Comparison of ENCODE assay signal across 14 cellular contexts in the genomic region with DNA sequence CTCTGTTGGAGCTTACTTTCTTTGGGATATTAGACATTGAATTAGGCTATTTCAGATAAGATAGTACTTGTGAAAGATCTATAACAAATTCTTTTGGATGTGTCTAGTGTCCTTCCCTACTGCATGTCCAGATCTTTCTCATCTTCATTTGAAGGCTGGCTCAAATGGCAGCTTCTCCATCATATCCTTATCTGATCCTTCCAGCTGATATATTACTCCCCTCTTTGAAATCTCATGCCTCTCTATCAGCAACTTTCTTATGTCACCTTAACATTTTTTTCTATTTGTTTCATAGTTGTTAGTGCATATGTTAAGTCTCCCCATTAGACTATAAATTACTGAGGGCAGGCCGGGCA. TPM values are rescaled to one million over a fixed set of nuclear protein-coding genes. Genes with fewer than 3 reads are reported as not detected.
A peak's percentile ranks its signal among the peaks of the same experiment; 100 is the strongest.
DNase-seq lines count a peak whose midpoint lies in the region; ATAC-seq and TF ChIP-seq lines count a peak whose summit lies in the region.
"Had no signal": no experiment of that assay in that cellular context is flagged by ENCODE, and none has a peak within 500 bp of the region (broad histone marks: within the 10 kb centered on the region; RNA-seq: fewer than 3 reads in every experiment).

No MANE protein-coding gene starts in this region.

- peaks cover 88% of the 10 kb centered on the region for H3K4me1 Mint-ChIP-seq in activated CD4-positive, alpha-beta T cell treated with anti-CD3 and anti-CD28 coated beads for 36 hours
- H3K4me1 Mint-ChIP-seq in endothelial cell (ENCODE audit: unreplicated experiment) (peaks cover 69% of the 10 kb centered on the region), WTC11 (peaks cover 33% of the 10 kb centered on the region)
- H3K4me1 Mint-ChIP-seq in stimulated activated naive CD8-positive, alpha-beta T cell treated with anti-CD3 and anti-CD28 coated beads, Interleukin-15, amount 100 ng/mL, for 72 hours, result peaks cover 91% of the 10 kb centered on the region
- H3K4me1 Mint-ChIP-seq: neural progenitor cell had no signal

- peaks cover 77% of the 10 kb centered on the region for H3K36me3 Mint-ChIP-seq in activated CD4-positive, alpha-beta T cell treated with anti-CD3 and anti-CD28 coated beads for 36 hours (ENCODE audit: low read depth)
- H3K36me3 Mint-ChIP-seq in endothelial cell (ENCODE audit: low read depth, unreplicated experiment) (peaks cover 15% of the 10 kb centered on the region), WTC11 (peaks cover 27% of the 10 kb centered on the region)

- no peak overlapping the region for H3K4me3 Mint-ChIP-seq in activated CD4-positive, alpha-beta T cell treated with anti-CD3 and anti-CD28 coated beads for 36 hours
- H3K4me3 Mint-ChIP-seq in endothelial cell (ENCODE audit: unreplicated experiment) (peak overlapping the region; percentile 1), WTC11 (no peak overlapping the region)
- peak overlapping the region; percentile 66 to 72 for H3K4me3 Mint-ChIP-seq in stimulated activated naive CD8-positive, alpha-beta T cell treated with anti-CD3 and anti-CD28 coated beads, Interleukin-15, amount 100 ng/mL, for 72 hours
- H3K4me3 Mint-ChIP-seq: neural progenitor cell had no signal

- no peaks in the 10 kb centered on the region for H3K27me3 Mint-ChIP-seq in activated CD4-positive, alpha-beta T cell treated with anti-CD3 and anti-CD28 coated beads for 36 hours
- H3K27me3 Mint-ChIP-seq in endothelial cell (ENCODE audit: unreplicated experiment) (peaks cover 3% of the 10 kb centered on the region), WTC11 (ENCODE audit: low read depth) (no peaks in the 10 kb centered on the region)
- no peaks in the 10 kb centered on the region for H3K27me3 Mint-ChIP-seq in stimulated activated naive CD8-positive, alpha-beta T cell treated with anti-CD3 and anti-CD28 coated beads, Interleukin-15, amount 100 ng/mL, for 72 hours

- TF ChIP-seq CTCF in Peyer's patch (IDR thresholded peaks at IDR 0.05), result no peak
- no peak for TF ChIP-seq CTCF in endothelial cell (IDR thresholded peaks at IDR 0.05; ENCODE audit: unreplicated experiment)
- no peak for TF ChIP-seq CTCF in WTC11 (IDR thresholded peaks at IDR 0.05)

- CTCF ChIA-PET in activated CD4-positive, alpha-beta T cell treated with anti-CD3 and anti-CD28 coated beads for 36 hours (lab: Charles Lee), result interaction anchor here (0.6 to 2.1 kb wide), 6 partner anchors 11 to 280 kb away, joined by 3 to 6 read pairs (median 3); no protein-coding TSS in a partner anchor
- CTCF ChIA-PET in WTC11 (lab: Charles Lee), result interaction anchor here (0.6 to 1.8 kb wide), 2 partner anchors 25 to 241 kb away, joined by 3 to 6 read pairs; no protein-coding TSS in a partner anchor

- H3K9me3 ChIP-seq in Peyer's patch, result no peaks in the 10 kb centered on the region

- no peak overlapping the region for H3K4me3 ChIP-seq in Peyer's patch
- H3K4me3 ChIP-seq: neural progenitor cell had no signal

- H3K36me3 ChIP-seq in Peyer's patch, result peaks cover 0 to 36% (median 0%) of the 10 kb centered on the region in 3 donors

- no peak for ATAC-seq in activated CD4-positive, alpha-beta T cell treated with anti-CD3 and anti-CD28 coated beads for 36 hours
- ATAC-seq in stimulated activated naive CD8-positive, alpha-beta T cell treated with anti-CD3 and anti-CD28 coated beads, Interleukin-15, amount 100 ng/mL, for 72 hours, result no peak
- ATAC-seq in WTC11, result no peak

- peaks cover 2% of the 10 kb centered on the region for H3K9me3 Mint-ChIP-seq in activated CD4-positive, alpha-beta T cell treated with anti-CD3 and anti-CD28 coated beads for 36 hours (ENCODE audit: low read depth)
- H3K9me3 Mint-ChIP-seq in endothelial cell (ENCODE audit: unreplicated experiment) (no peaks in the 10 kb centered on the region), WTC11 (no peaks in the 10 kb centered on the region)
- H3K9me3 Mint-ChIP-seq in stimulated activated naive CD8-positive, alpha-beta T cell treated with anti-CD3 and anti-CD28 coated beads, Interleukin-15, amount 100 ng/mL, for 72 hours, result no peaks in the 10 kb centered on the region
- H3K9me3 Mint-ChIP-seq: neural progenitor cell had no signal

- H3K27ac Mint-ChIP-seq in activated CD4-positive, alpha-beta T cell treated with anti-CD3 and anti-CD28 coated beads for 36 hours, result peak overlapping the region; percentile 90
- H3K27ac Mint-ChIP-seq in endothelial cell (ENCODE audit: unreplicated experiment) (peak overlapping the region; percentile 77), WTC11 (no peak overlapping the region)
- H3K27ac Mint-ChIP-seq in stimulated activated naive CD8-positive, alpha-beta T cell treated with anti-CD3 and anti-CD28 coated beads, Interleukin-15, amount 100 ng/mL, for 72 hours, result peak overlapping the region; percentile 81 to 82
- H3K27ac Mint-ChIP-seq: neural progenitor cell had no signal

- no peaks in the 10 kb centered on the region for H3K27me3 ChIP-seq in Peyer's patch
- H3K27me3 ChIP-seq: neural progenitor cell had no signal

- peak overlapping the region; percentile 34 to 76 (median 60) for H3K27ac ChIP-seq in Peyer's patch
- H3K27ac ChIP-seq: neural progenitor cell had no signal

- no peak for TF ChIP-seq POLR2A in Peyer's patch (IDR thresholded peaks at IDR 0.05)

- POLR2A ChIA-PET in activated CD4-positive, alpha-beta T cell treated with anti-CD3 and anti-CD28 coated beads for 36 hours (lab: Charles Lee), result interaction anchor here (0.9 kb wide), 1 partner anchor 12 kb away, joined by 3 read pairs; no protein-coding TSS in a partner anchor
- POLR2A ChIA-PET in WTC11 (lab: Charles Lee), result no interaction called here

- H3K4me1 ChIP-seq in Peyer's patch, result peaks cover 3 to 70% (median 21%) of the 10 kb centered on the region in 4 donors
- H3K4me1 ChIP-seq: neural progenitor cell had no signal

- DNase-seq in activated CD4-positive, alpha-beta T cell treated with anti-CD3 and anti-CD28 coated beads for 36 hours, result no peak
- DNase-seq in activated CD4-positive, alpha-beta T cell treated with anti-CD3 and anti-CD28 coated beads, Interleukin-2, amount 50 U/mL, for 48 hours, result no peak
- no peak for DNase-seq in Peyer's patch
- DNase-seq in endothelial cell (ENCODE audit: low spot score), result no peak
- no peak for DNase-seq in stimulated activated naive CD8-positive, alpha-beta T cell treated with anti-CD3 and anti-CD28 coated beads, Interleukin-15, amount 100 ng/mL, for 72 hours
- DNase-seq in effector CD8-positive, alpha-beta T cell (lab: John Stamatoyannopoulos, UW), result no peak
- DNase-seq in NCI-H1436 treated with DMSO at 0.1 percent for 48 hours (lab: John Stamatoyannopoulos, UW), result no peak
- no peak for DNase-seq in WTC11 (ENCODE audit: low spot score)
- DNase-seq: amygdala; DMS79 treated with DMSO at 0.1 percent for 48 hours; NCI-H2081 treated with DMSO at 0.1 percent for 48 hours; stimulated activated CD4-positive, alpha-beta T cell treated with anti-CD3 and anti-CD28 coated beads, Interleukin-1b, Interleukin-23, amount 100 ng/mL, for 48 hours; substantia nigra had no signal

- intact Hi-C loops in activated CD4-positive, alpha-beta T cell treated with anti-CD3 and anti-CD28 coated beads for 36 hours (cut with DNase I, micrococcal nuclease), result loop anchor here in 1 of 2 experiments (5.0 kb wide), 1 partner anchor 924 kb away; no protein-coding TSS in a partner anchor

TF ChIP-seq in WTC11, 78 proteins besides CTCF, POLR2A, EP300 and RAD21 (continues in another document):
- TF ChIP-seq JAZF1 (CRISPR knock-in tag; IDR thresholded peaks at IDR 0.05) (no peak), ESRRA (CRISPR knock-in tag; IDR thresholded peaks at IDR 0.05; ENCODE audit: borderline replicate concordance) (no peak), ZNF423 (CRISPR knock-in tag; IDR thresholded peaks at IDR 0.05) (no peak), OVOL2 (CRISPR knock-in tag; IDR thresholded peaks at IDR 0.05; ENCODE audit: borderline replicate concordance) (no peak)
- TF ChIP-seq, protein P1, sequence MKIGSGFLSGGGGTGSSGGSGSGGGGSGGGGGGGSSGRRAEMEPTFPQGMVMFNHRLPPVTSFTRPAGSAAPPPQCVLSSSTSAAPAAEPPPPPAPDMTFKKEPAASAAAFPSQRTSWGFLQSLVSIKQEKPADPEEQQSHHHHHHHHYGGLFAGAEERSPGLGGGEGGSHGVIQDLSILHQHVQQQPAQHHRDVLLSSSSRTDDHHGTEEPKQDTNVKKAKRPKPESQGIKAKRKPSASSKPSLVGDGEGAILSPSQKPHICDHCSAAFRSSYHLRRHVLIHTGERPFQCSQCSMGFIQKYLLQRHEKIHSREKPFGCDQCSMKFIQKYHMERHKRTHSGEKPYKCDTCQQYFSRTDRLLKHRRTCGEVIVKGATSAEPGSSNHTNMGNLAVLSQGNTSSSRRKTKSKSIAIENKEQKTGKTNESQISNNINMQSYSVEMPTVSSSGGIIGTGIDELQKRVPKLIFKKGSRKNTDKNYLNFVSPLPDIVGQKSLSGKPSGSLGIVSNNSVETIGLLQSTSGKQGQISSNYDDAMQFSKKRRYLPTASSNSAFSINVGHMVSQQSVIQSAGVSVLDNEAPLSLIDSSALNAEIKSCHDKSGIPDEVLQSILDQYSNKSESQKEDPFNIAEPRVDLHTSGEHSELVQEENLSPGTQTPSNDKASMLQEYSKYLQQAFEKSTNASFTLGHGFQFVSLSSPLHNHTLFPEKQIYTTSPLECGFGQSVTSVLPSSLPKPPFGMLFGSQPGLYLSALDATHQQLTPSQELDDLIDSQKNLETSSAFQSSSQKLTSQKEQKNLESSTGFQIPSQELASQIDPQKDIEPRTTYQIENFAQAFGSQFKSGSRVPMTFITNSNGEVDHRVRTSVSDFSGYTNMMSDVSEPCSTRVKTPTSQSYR (CRISPR knock-in tag; IDR thresholded peaks at IDR 0.05), result no peak
- TF ChIP-seq, protein P2, sequence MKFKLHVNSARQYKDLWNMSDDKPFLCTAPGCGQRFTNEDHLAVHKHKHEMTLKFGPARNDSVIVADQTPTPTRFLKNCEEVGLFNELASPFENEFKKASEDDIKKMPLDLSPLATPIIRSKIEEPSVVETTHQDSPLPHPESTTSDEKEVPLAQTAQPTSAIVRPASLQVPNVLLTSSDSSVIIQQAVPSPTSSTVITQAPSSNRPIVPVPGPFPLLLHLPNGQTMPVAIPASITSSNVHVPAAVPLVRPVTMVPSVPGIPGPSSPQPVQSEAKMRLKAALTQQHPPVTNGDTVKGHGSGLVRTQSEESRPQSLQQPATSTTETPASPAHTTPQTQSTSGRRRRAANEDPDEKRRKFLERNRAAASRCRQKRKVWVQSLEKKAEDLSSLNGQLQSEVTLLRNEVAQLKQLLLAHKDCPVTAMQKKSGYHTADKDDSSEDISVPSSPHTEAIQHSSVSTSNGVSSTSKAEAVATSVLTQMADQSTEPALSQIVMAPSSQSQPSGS (CRISPR knock-in tag; IDR thresholded peaks at IDR 0.05; ENCODE audit: borderline replicate concordance, low read depth), result no peak

RNA-seq across cellular contexts. Expression of a gene that starts 17.5 kb away (rescaled TPM):
- total RNA-seq in activated CD4-positive, alpha-beta T cell treated with anti-CD3 and anti-CD28 coated beads for 36 hours, result 100 to 1,000 TPM; 527 to 553 TPM
- total RNA-seq in Peyer's patch (100 to 1,000 TPM; 135 to 229 (median 182) TPM), endothelial cell (ENCODE audit: unreplicated experiment) (378 TPM), WTC11 (2021) (258 to 304 TPM (median 277 TPM) in 3 replicates)

RNA-seq across cellular contexts. Expression of a gene that starts 39.0 kb away (rescaled TPM):
- total RNA-seq in activated CD4-positive, alpha-beta T cell treated with anti-CD3 and anti-CD28 coated beads for 36 hours, result 10 to 100 TPM; 75.4 to 77.4 TPM
- total RNA-seq in Peyer's patch (10 to 100 TPM in 3 of 4 donors, 1 to 10 TPM in 1; 9.6 to 23.4 (median 11.6) TPM), endothelial cell (ENCODE audit: unreplicated experiment) (52.7 TPM), WTC11 (2021) (107 to 117 TPM (median 111 TPM) in 3 replicates)

Comparison
In these comparisons a context has a peak if more than half of its experiments do, and no peak if none do; other contexts are left out.
1. H3K4me3 Mint-ChIP-seq: peak in endothelial cell (single experiment) and stimulated activated naive CD8-positive, alpha-beta T cell treated with anti-CD3 and anti-CD28 coated beads, Interleukin-15, amount 100 ng/mL, for 72 hours (2 of 2); none in activated CD4-positive, alpha-beta T cell treated with anti-CD3 and anti-CD28 coated beads for 36 hours (single experiment) and WTC11 (single experiment).